32 cellular contexts compared by ENCODE assay signal in genomic region chr9:69322256-69322655, GRCh38. TPM values are rescaled to one million over a fixed set of nuclear protein-coding genes. Genes with fewer than 3 reads are reported as not detected.
"Had no signal": no experiment of that assay in that cellular context is flagged by ENCODE, and none has a peak within 500 bp of the region (broad histone marks: within the 10 kb centered on the region; RNA-seq: fewer than 3 reads in every experiment).

No MANE protein-coding gene starts in this region.

- H3K27ac ChIP-seq: adrenal gland, brain microvascular endothelial cell, VCaP had no signal

- H3K4me3 Mint-ChIP-seq: activated B cell treated with CpG ODN at 0.5 μM for 24 hours; activated CD4-positive, alpha-beta memory T cell treated with anti-CD3 and anti-CD28 coated beads for 36 hours; activated naive CD4-positive, alpha-beta T cell treated with anti-CD3 and anti-CD28 coated beads for 36 hours; activated T-cell treated with anti-CD3 and anti-CD28 coated beads, Interleukin-2, amount 50 U/mL, for 4 hours; activated T-helper 1 cell treated with anti-CD3 and anti-CD28 coated beads, Interleukin-12 subunit alpha, Interleukin-12 subunit beta, Interleukin-2, Interleukin-4 antibody, amounts not matched to agents 30 ng/mL and 10 ng/mL and 1 ng/mL, durations not matched to agents 14 hours and 24 hours and 36 hours; IgD-negative memory B cell had no signal

- H3K9me3 ChIP-seq: adrenal gland had no signal

- H3K36me3 Mint-ChIP-seq: activated CD4-positive, alpha-beta memory T cell treated with anti-CD3 and anti-CD28 coated beads for 36 hours; activated naive CD4-positive, alpha-beta T cell treated with anti-CD3 and anti-CD28 coated beads, Interleukin-2, amount 50 U/mL, for 72 hours had no signal

- H3K27ac Mint-ChIP-seq: activated B cell treated with CpG ODN at 0.5 μM for 24 hours; activated CD4-positive, alpha-beta memory T cell treated with anti-CD3 and anti-CD28 coated beads for 36 hours; activated naive CD4-positive, alpha-beta T cell treated with anti-CD3 and anti-CD28 coated beads for 36 hours; activated naive CD4-positive, alpha-beta T cell treated with anti-CD3 and anti-CD28 coated beads, Interleukin-2, amount 50 U/mL, for 72 hours; IgD-negative memory B cell had no signal

- H3K36me3 ChIP-seq: adrenal gland, brain microvascular endothelial cell had no signal

- H3K4me3 ChIP-seq: adrenal gland had no signal

- DNase-seq: activated B cell treated with CpG ODN at 0.5 μM for 24 hours; activated CD4-positive, alpha-beta memory T cell treated with anti-CD3 and anti-CD28 coated beads for 36 hours; activated CD4-positive, alpha-beta T cell treated with anti-CD3 and anti-CD28 coated beads for 4 hours; activated CD4-positive, alpha-beta T cell treated with anti-CD3 and anti-CD28 coated beads, Interleukin-2, amount 50 U/mL, for 1 hour; activated CD4-positive, CD25-positive, alpha-beta regulatory T cell treated with anti-CD3 and anti-CD28 coated beads, Interleukin-2, amount 50 U/mL, for 72 hours; activated CD8-positive, alpha-beta memory T cell treated with anti-CD3 and anti-CD28 coated beads, Interleukin-2, amount 50 U/mL, for 4 hours; activated gamma-delta T cell treated with Interleukin-2 at 50 U/mL for 16 hours; activated naive CD4-positive, alpha-beta T cell treated with anti-CD3 and anti-CD28 coated beads for 36 hours; activated T-cell treated with anti-CD3 and anti-CD28 coated beads for 4 hours; activated T-cell treated with anti-CD3 and anti-CD28 coated beads, Interleukin-2, amount 50 U/mL, for 4 hours; adrenal gland; brain microvascular endothelial cell; Kasumi-1; KG1; NCI-H1092 treated with DMSO at 0.1 percent for 48 hours; NCI-H1417; NCI-H146; NCI-H187; NCI-H2029 treated with DMSO at 0.1 percent for 48 hours; NCI-H345; NCI-H524 treated with DMSO at 0.1 percent for 48 hours; OCI-M1; Right ventricle myocardium superior; SW 1271; T-helper 1 cell; T-helper 2 cell; T-helper 9 cell had no signal

- H3K9me3 Mint-ChIP-seq: activated B cell treated with CpG ODN at 0.5 μM for 24 hours; activated CD4-positive, alpha-beta memory T cell treated with anti-CD3 and anti-CD28 coated beads for 36 hours; activated naive CD4-positive, alpha-beta T cell treated with anti-CD3 and anti-CD28 coated beads for 36 hours; activated T-helper 1 cell treated with anti-CD3 and anti-CD28 coated beads, Interleukin-12 subunit alpha, Interleukin-12 subunit beta, Interleukin-2, Interleukin-4 antibody, amounts not matched to agents 30 ng/mL and 10 ng/mL and 1 ng/mL, durations not matched to agents 14 hours and 24 hours and 36 hours had no signal

- FAIRE-seq: astrocyte had no signal

RNA-seq across cellular contexts. Expression of gene ENTREP1, which starts 2.8 kb away (rescaled TPM):
- polyA plus RNA-seq: IgD-negative memory B cell had no signal
